In genomic region chr14:98119739-98120138, GRCh38 we compare ENCODE assay signal across 28 cellular contexts.
"Had no signal": no experiment of that assay in that cellular context is flagged by ENCODE, and none has a peak within 500 bp of the region (broad histone marks: within the 10 kb centered on the region; RNA-seq: fewer than 3 reads in every experiment).

No MANE protein-coding gene starts in this region.

- DNase-seq: hypothalamus; immature natural killer cell; kidney; left colon; lower lobe of right lung; mammary epithelial cell; mesenchymal stem cell; naive thymus-derived CD8-positive, alpha-beta T cell; nucleus accumbens; pancreas; posterior cingulate gyrus; retina; right cardiac atrium; stimulated activated CD4-positive, alpha-beta T cell treated with anti-CD3 and anti-CD28 coated beads, Interleukin-12 subunit alpha, Interleukin-12 subunit beta, amount 100 ng/mL, for 4 hours; stimulated activated CD4-positive, alpha-beta T cell treated with anti-CD3 and anti-CD28 coated beads, Interleukin-4, amount 100 ng/mL, for 24 hours; stimulated activated naive CD4-positive, alpha-beta T cell treated with Interleukin-2 at 50 U/mL for 16 hours; tibial artery; trophoblast cell; upper lobe of right lung had no signal

- H3K27ac Mint-ChIP-seq: immature natural killer cell; naive thymus-derived CD8-positive, alpha-beta T cell; nephron; stimulated activated memory B cell treated with anti-CD40 and anti-IgM and Interleukin-4, amounts not matched to agents 10 μg/mL and 1 μg/mL and 100 μg/mL, for 72 hours had no signal

- H3K4me1 ChIP-seq: left lung, lower lobe of right lung, pancreas, prostate gland, suprapubic skin, upper lobe of right lung had no signal

- H3K27ac ChIP-seq: left lung, lower lobe of right lung, pancreas, prostate gland, skin epidermis, suprapubic skin, thoracic aorta, tibial artery, upper lobe of right lung had no signal

- H3K27me3 Mint-ChIP-seq: naive thymus-derived CD8-positive, alpha-beta T cell; stimulated activated memory B cell treated with anti-CD40 and anti-IgM and Interleukin-4, amounts not matched to agents 10 μg/mL and 1 μg/mL and 100 μg/mL, for 72 hours had no signal

- H3K4me3 ChIP-seq: left lung, lower lobe of right lung, pancreas, prostate gland, skin epidermis, suprapubic skin, thoracic aorta, tibial artery, upper lobe of right lung had no signal

- H3K4me3 Mint-ChIP-seq: immature natural killer cell; naive thymus-derived CD8-positive, alpha-beta T cell; nephron; neural crest cell; stimulated activated memory B cell treated with anti-CD40 and anti-IgM and Interleukin-4, amounts not matched to agents 10 μg/mL and 1 μg/mL and 100 μg/mL, for 72 hours had no signal

- H3K9me3 Mint-ChIP-seq: neural crest cell had no signal

- ATAC-seq: left colon; left lung; lower lobe of right lung; naive thymus-derived CD8-positive, alpha-beta T cell; pancreas; right cardiac atrium; sciatic nerve; stimulated activated memory B cell treated with anti-CD40 and anti-IgM and Interleukin-4, amounts not matched to agents 10 μg/mL and 1 μg/mL and 100 μg/mL, for 72 hours; upper lobe of right lung had no signal

- H3K36me3 ChIP-seq: left lung, lower lobe of right lung, pancreas, prostate gland, suprapubic skin, thoracic aorta, tibial artery, upper lobe of right lung had no signal

- H3K27me3 ChIP-seq: left lung, suprapubic skin, tibial artery, upper lobe of right lung had no signal

- H3K4me1 Mint-ChIP-seq: nephron; neural crest cell; stimulated activated memory B cell treated with anti-CD40 and anti-IgM and Interleukin-4, amounts not matched to agents 10 μg/mL and 1 μg/mL and 100 μg/mL, for 72 hours had no signal

- H3K36me3 Mint-ChIP-seq: stimulated activated memory B cell treated with anti-CD40 and anti-IgM and Interleukin-4, amounts not matched to agents 10 μg/mL and 1 μg/mL and 100 μg/mL, for 72 hours had no signal

- H3K9me3 ChIP-seq: lower lobe of right lung, pancreas, prostate gland, suprapubic skin, thoracic aorta, tibial artery, upper lobe of right lung had no signal
